Comparison of ENCODE assay signal across 13 cellular contexts in the genomic region with DNA sequence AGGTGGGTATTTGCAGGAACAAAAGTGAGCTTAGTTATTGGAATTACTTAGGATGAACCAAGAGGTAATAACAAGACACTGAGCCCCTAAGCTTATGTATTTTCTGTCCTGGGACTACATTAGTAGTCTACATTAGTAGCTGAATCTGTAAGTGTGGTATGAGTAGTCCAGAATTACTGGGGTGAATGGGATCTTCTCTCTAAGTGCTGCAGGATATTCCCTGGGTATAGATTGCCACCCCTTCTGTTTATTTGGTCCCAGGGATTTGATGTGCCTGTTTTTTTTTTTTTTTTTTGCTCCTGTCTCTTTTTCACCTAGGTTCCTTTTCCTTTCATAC. TPM values are rescaled to one million over a fixed set of nuclear protein-coding genes. Genes with fewer than 3 reads are reported as not detected.
A peak's percentile ranks its signal among the peaks of the same experiment; 100 is the strongest.
DNase-seq lines count a peak whose midpoint lies in the region; ATAC-seq and TF ChIP-seq lines count a peak whose summit lies in the region.
"Had no signal": no experiment of that assay in that cellular context is flagged by ENCODE, and none has a peak within 500 bp of the region (broad histone marks: within the 10 kb centered on the region; RNA-seq: fewer than 3 reads in every experiment).

No MANE protein-coding gene starts in this region.

- peaks cover 63 to 83% (median 77%) of the 10 kb centered on the region in 3 donors for H3K4me1 Mint-ChIP-seq in CD8-positive, alpha-beta memory T cell

- peak overlapping the region in 2 of 7 donors; percentile 1 to 23 for H3K4me3 Mint-ChIP-seq in CD8-positive, alpha-beta memory T cell

- peaks cover 49% of the 10 kb centered on the region for H3K4me1 ChIP-seq in CD8-positive, alpha-beta memory T cell (ENCODE audit: insufficient read depth, low read length)

- peak overlapping the region in 4 of 8 donors; percentile 9 to 64 (median 36) for H3K27ac Mint-ChIP-seq in CD8-positive, alpha-beta memory T cell

- TF ChIP-seq CTCF in C4-2B (conservative IDR thresholded peaks at IDR 0.05) (no peak), epithelial cell of proximal tubule (conservative IDR thresholded peaks at IDR 0.05; ENCODE audit: low read depth, low read length) (no peak), GM13976 (IDR thresholded peaks at IDR 0.05; ENCODE audit: borderline replicate concordance, control extremely low read depth, extremely low read depth, insufficient read depth, missing control alignments) (no peak)

- no peaks in the 10 kb centered on the region for H3K27me3 Mint-ChIP-seq in CD8-positive, alpha-beta memory T cell

- in situ Hi-C loops in GM13976 (cut with MboI; ENCODE audit: low sequenced_read_pairs, unreplicated experiment) = no loop called here

- H3K27me3 ChIP-seq in CD8-positive, alpha-beta memory T cell (ENCODE audit: insufficient read depth, low read length, poor library complexity, severe bottlenecking) = no peaks in the 10 kb centered on the region
- H3K27me3 ChIP-seq: gastroesophageal sphincter had no signal

- no peak for DNase-seq in epithelial cell of proximal tubule (ENCODE audit: low read depth)
- DNase-seq in stimulated activated CD4-positive, alpha-beta T cell treated with anti-CD3 and anti-CD28 coated beads, Interleukin-2, amount 100 ng/mL, for 24 hours = no peak
- DNase-seq in CD8-positive, alpha-beta memory T cell = no peak
- no peak for DNase-seq in DMS153 (lab: John Stamatoyannopoulos, UW)
- DNase-seq in GM13976 (ENCODE audit: low spot score) = no peak
- DNase-seq: activated CD4-positive, CD25-positive, alpha-beta regulatory T cell; CD4-positive, CD25-positive, alpha-beta regulatory T cell; mucosa of descending colon; stimulated activated CD4-positive, alpha-beta T cell treated with anti-CD3 and anti-CD28 coated beads, Interleukin-1b, Interleukin-23, amount 100 ng/mL, for 48 hours had no signal

- CTCF ChIA-PET in CD8-positive, alpha-beta memory T cell (lab: Charles Lee) = interaction anchor here (1.2 kb wide), 1 partner anchor 8 kb away, joined by 3 read pairs; no protein-coding TSS in a partner anchor

- H3K9me3 Mint-ChIP-seq in CD8-positive, alpha-beta memory T cell = no peaks in the 10 kb centered on the region
- H3K9me3 Mint-ChIP-seq: CD4-positive, CD25-positive, alpha-beta regulatory T cell had no signal

- no peaks in the 10 kb centered on the region for H3K9me3 ChIP-seq in CD8-positive, alpha-beta memory T cell (ENCODE audit: low read length)
- H3K9me3 ChIP-seq: gastroesophageal sphincter, mucosa of descending colon had no signal

- H3K36me3 Mint-ChIP-seq in CD8-positive, alpha-beta memory T cell = peaks cover 0 to 4% (median 2%) of the 10 kb centered on the region in 3 donors
- H3K36me3 Mint-ChIP-seq: CD4-positive, CD25-positive, alpha-beta regulatory T cell had no signal

- ATAC-seq in GM21423 (IDR thresholded peaks at IDR 0.05; ENCODE audit: unreplicated experiment) (peak; percentile 30), HG03575 (IDR thresholded peaks at IDR 0.05; ENCODE audit: extremely low read depth, insufficient number of reproducible peaks, low FRiP score, unreplicated experiment) (peak; percentile 23)
- ATAC-seq: gastroesophageal sphincter had no signal

- H3K4me3 ChIP-seq in epithelial cell of proximal tubule (ENCODE audit: low read depth, low read length) = peak overlapping the region; percentile 0
- no peak overlapping the region for H3K4me3 ChIP-seq in CD8-positive, alpha-beta memory T cell (ENCODE audit: low read length)
- H3K4me3 ChIP-seq: gastroesophageal sphincter, mucosa of descending colon had no signal

- POLR2A ChIA-PET in CD8-positive, alpha-beta memory T cell (lab: Charles Lee) = no interaction called here

- peak overlapping the region; percentile 18; the same call in 1 of the 2 replicates for H3K27ac ChIP-seq in C4-2B
- H3K27ac ChIP-seq in CD8-positive, alpha-beta memory T cell (ENCODE audit: low read depth, low read length) = no peak overlapping the region
- H3K27ac ChIP-seq: gastroesophageal sphincter had no signal

- H3K36me3 ChIP-seq in CD8-positive, alpha-beta memory T cell (ENCODE audit: insufficient read depth, low read length) = no peaks in the 10 kb centered on the region
- H3K36me3 ChIP-seq: gastroesophageal sphincter had no signal

RNA-seq across cellular contexts. Expression of a gene that starts 5.9 kb away (rescaled TPM):
- total RNA-seq in epithelial cell of proximal tubule = 43.3 and 61.7 TPM in 2 replicates
- 10 to 100 TPM; 28.8 to 30.7 TPM for total RNA-seq in CD8-positive, alpha-beta memory T cell
- 9.3 TPM for polyA plus RNA-seq in CD8-positive, alpha-beta memory T cell
